Comparison of ENCODE assay signal across 25 cellular contexts in the genomic region with DNA sequence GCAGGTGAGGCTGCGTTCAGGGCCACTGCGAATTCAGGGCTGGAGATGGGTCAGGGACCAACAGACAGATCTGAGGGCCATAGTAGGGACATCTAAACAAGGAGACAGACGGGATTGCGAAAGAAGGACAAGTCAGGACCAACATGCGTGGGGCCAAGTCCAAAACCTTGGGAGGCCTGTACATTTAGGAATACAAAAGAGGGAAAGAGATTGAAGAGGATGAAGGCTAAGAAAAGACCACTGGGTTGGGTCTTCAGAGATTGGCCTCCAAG.
"Had no signal": no experiment of that assay in that cellular context is flagged by ENCODE, and none has a peak within 500 bp of the region (broad histone marks: within the 10 kb centered on the region; RNA-seq: fewer than 3 reads in every experiment).

No MANE protein-coding gene starts in this region.

- H3K27me3 Mint-ChIP-seq: activated naive CD4-positive, alpha-beta T cell treated with anti-CD3 and anti-CD28 coated beads, Interleukin-2, amount 50 U/mL, for 24 hours had no signal

- H3K4me3 Mint-ChIP-seq: activated CD8-positive, alpha-beta T cell treated with anti-CD3 and anti-CD28 coated beads for 36 hours; activated naive CD4-positive, alpha-beta T cell treated with anti-CD3 and anti-CD28 coated beads, Interleukin-2, amount 50 U/mL, for 24 hours; activated naive CD8-positive, alpha-beta T cell treated with anti-CD3 and anti-CD28 coated beads, Interleukin-2, amount 50 U/mL, for 24 hours; activated T-cell treated with anti-CD3 and anti-CD28 coated beads, Interleukin-2, amount 50 U/mL, for 4 hours; activated T-helper 17 cell treated with anti-CD3 and anti-CD28 coated beads, Interleukin-2, amount 50 U/mL, for 72 hours; endodermal cell; naive thymus-derived CD8-positive, alpha-beta T cell; stimulated activated effector memory CD8-positive, alpha-beta T cell treated with anti-CD3 and anti-CD28 coated beads, Interleukin-12 subunit alpha, Interleukin-12 subunit beta, amount 100 ng/mL, for 72 hours had no signal

- H3K36me3 Mint-ChIP-seq: activated naive CD4-positive, alpha-beta T cell treated with anti-CD3 and anti-CD28 coated beads, Interleukin-2, amount 50 U/mL, for 24 hours; naive thymus-derived CD8-positive, alpha-beta T cell; stimulated activated effector memory CD8-positive, alpha-beta T cell treated with anti-CD3 and anti-CD28 coated beads, Interleukin-12 subunit alpha, Interleukin-12 subunit beta, amount 100 ng/mL, for 72 hours had no signal

- DNase-seq: activated CD4-positive, alpha-beta T cell treated with anti-CD3 and anti-CD28 coated beads, Interleukin-2, amount 50 U/mL, for 1 hour; activated CD4-positive, CD25-positive, alpha-beta regulatory T cell treated with anti-CD3 and anti-CD28 coated beads, Interleukin-2, amount 50 U/mL, for 72 hours; activated CD8-positive, alpha-beta T cell treated with anti-CD3 and anti-CD28 coated beads for 36 hours; activated naive CD8-positive, alpha-beta T cell treated with anti-CD3 and anti-CD28 coated beads, Interleukin-2, amount 50 U/mL, for 24 hours; activated T-cell treated with anti-CD3 and anti-CD28 coated beads, Interleukin-2, amount 50 U/mL, for 4 hours; amygdala; central memory CD4-positive, alpha-beta T cell; endodermal cell; gastrocnemius medialis; left cardiac atrium; left ventricle myocardium superior; midbrain; naive thymus-derived CD8-positive, alpha-beta T cell; posterior cingulate gyrus; sigmoid colon; small intestine; stimulated activated CD4-positive, alpha-beta T cell treated with anti-CD3 and anti-CD28 coated beads, Interleukin-4, amount 100 ng/mL, for 24 hours; T-helper 2 cell; tibial artery had no signal

- H3K4me3 ChIP-seq: esophagus muscularis mucosa, gastrocnemius medialis, hepatocyte, sigmoid colon, suprapubic skin, tibial artery had no signal

- H3K9me3 Mint-ChIP-seq: activated CD8-positive, alpha-beta T cell treated with anti-CD3 and anti-CD28 coated beads for 36 hours; activated naive CD4-positive, alpha-beta T cell treated with anti-CD3 and anti-CD28 coated beads, Interleukin-2, amount 50 U/mL, for 24 hours; activated naive CD8-positive, alpha-beta T cell treated with anti-CD3 and anti-CD28 coated beads, Interleukin-2, amount 50 U/mL, for 24 hours; activated T-cell treated with anti-CD3 and anti-CD28 coated beads, Interleukin-2, amount 50 U/mL, for 4 hours; activated T-helper 17 cell treated with anti-CD3 and anti-CD28 coated beads, Interleukin-2, amount 50 U/mL, for 72 hours; endodermal cell; stimulated activated effector memory CD8-positive, alpha-beta T cell treated with anti-CD3 and anti-CD28 coated beads, Interleukin-12 subunit alpha, Interleukin-12 subunit beta, amount 100 ng/mL, for 72 hours had no signal

- ATAC-seq: activated CD8-positive, alpha-beta T cell treated with anti-CD3 and anti-CD28 coated beads for 36 hours; activated naive CD8-positive, alpha-beta T cell treated with anti-CD3 and anti-CD28 coated beads, Interleukin-2, amount 50 U/mL, for 24 hours; activated T-cell treated with anti-CD3 and anti-CD28 coated beads, Interleukin-2, amount 50 U/mL, for 4 hours; activated T-helper 17 cell treated with anti-CD3 and anti-CD28 coated beads, Interleukin-2, amount 50 U/mL, for 72 hours; gastrocnemius medialis; left cardiac atrium; left ventricle myocardium superior; naive thymus-derived CD8-positive, alpha-beta T cell; stimulated activated effector memory CD8-positive, alpha-beta T cell treated with anti-CD3 and anti-CD28 coated beads, Interleukin-12 subunit alpha, Interleukin-12 subunit beta, amount 100 ng/mL, for 72 hours had no signal

- H3K4me1 Mint-ChIP-seq: activated naive CD4-positive, alpha-beta T cell treated with anti-CD3 and anti-CD28 coated beads, Interleukin-2, amount 50 U/mL, for 24 hours; activated naive CD8-positive, alpha-beta T cell treated with anti-CD3 and anti-CD28 coated beads, Interleukin-2, amount 50 U/mL, for 24 hours; activated T-helper 17 cell treated with anti-CD3 and anti-CD28 coated beads, Interleukin-2, amount 50 U/mL, for 72 hours; endodermal cell; stimulated activated effector memory CD8-positive, alpha-beta T cell treated with anti-CD3 and anti-CD28 coated beads, Interleukin-12 subunit alpha, Interleukin-12 subunit beta, amount 100 ng/mL, for 72 hours had no signal

- H3K27ac Mint-ChIP-seq: activated CD8-positive, alpha-beta T cell treated with anti-CD3 and anti-CD28 coated beads for 36 hours; activated naive CD4-positive, alpha-beta T cell treated with anti-CD3 and anti-CD28 coated beads, Interleukin-2, amount 50 U/mL, for 24 hours; activated naive CD8-positive, alpha-beta T cell treated with anti-CD3 and anti-CD28 coated beads, Interleukin-2, amount 50 U/mL, for 24 hours; activated T-helper 17 cell treated with anti-CD3 and anti-CD28 coated beads, Interleukin-2, amount 50 U/mL, for 72 hours; endodermal cell; stimulated activated effector memory CD8-positive, alpha-beta T cell treated with anti-CD3 and anti-CD28 coated beads, Interleukin-12 subunit alpha, Interleukin-12 subunit beta, amount 100 ng/mL, for 72 hours had no signal
